Comparison of ENCODE assay signal across 8 cellular contexts in genomic region chrX:77910108-77910840, GRCh38. TPM values are rescaled to one million over a fixed set of nuclear protein-coding genes. Genes with fewer than 3 reads are reported as not detected.
A peak's percentile ranks its signal among the peaks of the same experiment; 100 is the strongest.
DNase-seq lines count a peak whose midpoint lies in the region; ATAC-seq and TF ChIP-seq lines count a peak whose summit lies in the region.

Gene ATP7A (plus strand): TSS chrX:77910693. CDS start chrX:77971642, 60,949 bp downstream.

- H3K4me3 ChIP-seq in BLaER1: peak within 1 kb of the TSS; percentile 68
- peak within 1 kb of the TSS; percentile 72 for H3K4me3 ChIP-seq in coronary artery
- H3K4me3 ChIP-seq in left lung: peak within 1 kb of the TSS; percentile 39 to 45

- no peaks in the 10 kb centered on the region for H4K20me1 ChIP-seq in BLaER1

- intact Hi-C loops in left lung (cut with DNase I): loop anchor here in 1 of 2 donors (10.0 kb wide), 1 partner anchor 115 kb away; no protein-coding TSS in a partner anchor

- H3K27ac ChIP-seq in BLaER1 (peak within 1 kb of the TSS; percentile 76), coronary artery (peak within 1 kb of the TSS; percentile 52 to 88), left lung (peak within 1 kb of the TSS; percentile 67 to 79)

- peak; percentile 63 for DNase-seq in GM19240 (ENCODE audit: insufficient read length, low spot score)
- DNase-seq in NCI-H510A treated with DMSO at 0.1 percent for 48 hours (lab: John Stamatoyannopoulos, UW): peak; percentile 86
- peak; percentile 88 to 92 for DNase-seq in activated CD4-positive, alpha-beta T cell treated with anti-CD3 and anti-CD28 coated beads for 4 hours
- DNase-seq in coronary artery (ENCODE audit: low spot score): peak; percentile 91
- DNase-seq in left lung: peak; percentile 92 to 95
- peak; percentile 87 for DNase-seq in stimulated activated CD4-positive, alpha-beta T cell treated with anti-CD3 and anti-CD28 coated beads, Interleukin-2, amount 100 ng/mL, for 4 hours (ENCODE audit: low read depth)

- H3K9me3 ChIP-seq in BLaER1: no peaks in the 10 kb centered on the region
- H3K9me3 ChIP-seq in left lung: no peaks in the 10 kb centered on the region

- peaks cover 7% of the 10 kb centered on the region; the same call in 1 of the 2 replicates for H3K36me3 ChIP-seq in BLaER1
- H3K36me3 ChIP-seq in left lung: peaks cover 0 to 5% of the 10 kb centered on the region in 2 donors

- ATAC-seq in HG03457 (IDR thresholded peaks at IDR 0.05; ENCODE audit: unreplicated experiment) (peak; percentile 97), left lung (peak; percentile 97)

- peaks cover 48% of the 10 kb centered on the region; the same call in 1 of the 2 replicates for H3K27me3 ChIP-seq in BLaER1
- no peaks in the 10 kb centered on the region for H3K27me3 ChIP-seq in left lung

- no peak for TF ChIP-seq CTCF in coronary artery (IDR thresholded peaks at IDR 0.05)
- TF ChIP-seq CTCF in left lung (IDR thresholded peaks at IDR 0.05): peak; percentile 21 to 42

- H3K9ac ChIP-seq in BLaER1: peak within 1 kb of the TSS; percentile 80

- peak within 1 kb of the TSS; percentile 77 for H3K4me2 ChIP-seq in BLaER1

- H3K4me1 ChIP-seq in BLaER1 (peaks cover 12% of the 10 kb centered on the region), left lung (peaks cover 0 to 6% of the 10 kb centered on the region in 2 donors)

RNA-seq across cellular contexts. Expression of gene ATP7A, which starts in this region (rescaled TPM):
- 10 to 100 TPM; 14.9 to 16.2 TPM for total RNA-seq in left lung

Comparison
In these comparisons a context has a peak if more than half of its experiments do, and no peak if none do; other contexts are left out.
1. Peak in every context shown above with its lines: DNase-seq, ATAC-seq, H3K4me3 ChIP-seq and H3K27ac ChIP-seq.